1 cellular context compared by ENCODE assay signal in the genomic region with DNA sequence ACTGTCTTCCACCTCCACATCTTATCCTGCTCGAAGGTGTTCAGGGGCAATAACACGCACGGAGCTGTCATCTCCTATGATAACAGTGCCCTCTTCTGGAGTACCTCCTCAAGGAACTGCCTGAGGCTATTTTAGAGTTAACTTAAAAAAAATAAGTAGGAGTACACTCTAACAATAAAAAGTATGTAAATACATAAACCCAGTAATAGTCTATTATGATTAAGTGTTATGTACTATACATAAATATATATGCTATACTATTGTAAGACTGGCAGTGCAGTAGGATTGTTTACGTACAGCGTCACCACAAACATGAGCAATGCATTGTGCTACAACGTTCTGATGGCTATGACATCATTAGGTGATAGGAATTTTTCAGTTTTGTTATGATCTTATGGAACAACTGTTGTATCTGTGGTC.
TF ChIP-seq lines count a peak whose summit lies in the region.

No MANE protein-coding gene starts in this region.

TF ChIP-seq in H1, 55 proteins besides CTCF, POLR2A, EP300 and RAD21 (continued from another document):
- TF ChIP-seq, protein P1, sequence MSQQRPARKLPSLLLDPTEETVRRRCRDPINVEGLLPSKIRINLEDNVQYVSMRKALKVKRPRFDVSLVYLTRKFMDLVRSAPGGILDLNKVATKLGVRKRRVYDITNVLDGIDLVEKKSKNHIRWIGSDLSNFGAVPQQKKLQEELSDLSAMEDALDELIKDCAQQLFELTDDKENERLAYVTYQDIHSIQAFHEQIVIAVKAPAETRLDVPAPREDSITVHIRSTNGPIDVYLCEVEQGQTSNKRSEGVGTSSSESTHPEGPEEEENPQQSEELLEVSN (IDR thresholded peaks at IDR 0.05) = no peak
- TF ChIP-seq RFX5 (IDR thresholded peaks at IDR 0.05; ENCODE audit: borderline replicate concordance, low read depth, low read length) = no peak
- TF ChIP-seq YY1 (IDR thresholded peaks at IDR 0.05; ENCODE audit: low read depth, low read length) = no peak
- TF ChIP-seq CHD2 (IDR thresholded peaks at IDR 0.05; ENCODE audit: low read length) = no peak
- no peak for TF ChIP-seq BCL11A (IDR thresholded peaks at IDR 0.05; ENCODE audit: low read depth in 2 of 2, low read length in 2 of 2)
- TF ChIP-seq SIRT6 (IDR thresholded peaks at IDR 0.05; ENCODE audit: low read length) = no peak
- TF ChIP-seq TCF12 (IDR thresholded peaks at IDR 0.05; ENCODE audit: low read depth, low read length) = no peak
- no peak for TF ChIP-seq KDM1A (IDR thresholded peaks at IDR 0.05; ENCODE audit: borderline replicate concordance, low read length)
- TF ChIP-seq, protein P2, sequence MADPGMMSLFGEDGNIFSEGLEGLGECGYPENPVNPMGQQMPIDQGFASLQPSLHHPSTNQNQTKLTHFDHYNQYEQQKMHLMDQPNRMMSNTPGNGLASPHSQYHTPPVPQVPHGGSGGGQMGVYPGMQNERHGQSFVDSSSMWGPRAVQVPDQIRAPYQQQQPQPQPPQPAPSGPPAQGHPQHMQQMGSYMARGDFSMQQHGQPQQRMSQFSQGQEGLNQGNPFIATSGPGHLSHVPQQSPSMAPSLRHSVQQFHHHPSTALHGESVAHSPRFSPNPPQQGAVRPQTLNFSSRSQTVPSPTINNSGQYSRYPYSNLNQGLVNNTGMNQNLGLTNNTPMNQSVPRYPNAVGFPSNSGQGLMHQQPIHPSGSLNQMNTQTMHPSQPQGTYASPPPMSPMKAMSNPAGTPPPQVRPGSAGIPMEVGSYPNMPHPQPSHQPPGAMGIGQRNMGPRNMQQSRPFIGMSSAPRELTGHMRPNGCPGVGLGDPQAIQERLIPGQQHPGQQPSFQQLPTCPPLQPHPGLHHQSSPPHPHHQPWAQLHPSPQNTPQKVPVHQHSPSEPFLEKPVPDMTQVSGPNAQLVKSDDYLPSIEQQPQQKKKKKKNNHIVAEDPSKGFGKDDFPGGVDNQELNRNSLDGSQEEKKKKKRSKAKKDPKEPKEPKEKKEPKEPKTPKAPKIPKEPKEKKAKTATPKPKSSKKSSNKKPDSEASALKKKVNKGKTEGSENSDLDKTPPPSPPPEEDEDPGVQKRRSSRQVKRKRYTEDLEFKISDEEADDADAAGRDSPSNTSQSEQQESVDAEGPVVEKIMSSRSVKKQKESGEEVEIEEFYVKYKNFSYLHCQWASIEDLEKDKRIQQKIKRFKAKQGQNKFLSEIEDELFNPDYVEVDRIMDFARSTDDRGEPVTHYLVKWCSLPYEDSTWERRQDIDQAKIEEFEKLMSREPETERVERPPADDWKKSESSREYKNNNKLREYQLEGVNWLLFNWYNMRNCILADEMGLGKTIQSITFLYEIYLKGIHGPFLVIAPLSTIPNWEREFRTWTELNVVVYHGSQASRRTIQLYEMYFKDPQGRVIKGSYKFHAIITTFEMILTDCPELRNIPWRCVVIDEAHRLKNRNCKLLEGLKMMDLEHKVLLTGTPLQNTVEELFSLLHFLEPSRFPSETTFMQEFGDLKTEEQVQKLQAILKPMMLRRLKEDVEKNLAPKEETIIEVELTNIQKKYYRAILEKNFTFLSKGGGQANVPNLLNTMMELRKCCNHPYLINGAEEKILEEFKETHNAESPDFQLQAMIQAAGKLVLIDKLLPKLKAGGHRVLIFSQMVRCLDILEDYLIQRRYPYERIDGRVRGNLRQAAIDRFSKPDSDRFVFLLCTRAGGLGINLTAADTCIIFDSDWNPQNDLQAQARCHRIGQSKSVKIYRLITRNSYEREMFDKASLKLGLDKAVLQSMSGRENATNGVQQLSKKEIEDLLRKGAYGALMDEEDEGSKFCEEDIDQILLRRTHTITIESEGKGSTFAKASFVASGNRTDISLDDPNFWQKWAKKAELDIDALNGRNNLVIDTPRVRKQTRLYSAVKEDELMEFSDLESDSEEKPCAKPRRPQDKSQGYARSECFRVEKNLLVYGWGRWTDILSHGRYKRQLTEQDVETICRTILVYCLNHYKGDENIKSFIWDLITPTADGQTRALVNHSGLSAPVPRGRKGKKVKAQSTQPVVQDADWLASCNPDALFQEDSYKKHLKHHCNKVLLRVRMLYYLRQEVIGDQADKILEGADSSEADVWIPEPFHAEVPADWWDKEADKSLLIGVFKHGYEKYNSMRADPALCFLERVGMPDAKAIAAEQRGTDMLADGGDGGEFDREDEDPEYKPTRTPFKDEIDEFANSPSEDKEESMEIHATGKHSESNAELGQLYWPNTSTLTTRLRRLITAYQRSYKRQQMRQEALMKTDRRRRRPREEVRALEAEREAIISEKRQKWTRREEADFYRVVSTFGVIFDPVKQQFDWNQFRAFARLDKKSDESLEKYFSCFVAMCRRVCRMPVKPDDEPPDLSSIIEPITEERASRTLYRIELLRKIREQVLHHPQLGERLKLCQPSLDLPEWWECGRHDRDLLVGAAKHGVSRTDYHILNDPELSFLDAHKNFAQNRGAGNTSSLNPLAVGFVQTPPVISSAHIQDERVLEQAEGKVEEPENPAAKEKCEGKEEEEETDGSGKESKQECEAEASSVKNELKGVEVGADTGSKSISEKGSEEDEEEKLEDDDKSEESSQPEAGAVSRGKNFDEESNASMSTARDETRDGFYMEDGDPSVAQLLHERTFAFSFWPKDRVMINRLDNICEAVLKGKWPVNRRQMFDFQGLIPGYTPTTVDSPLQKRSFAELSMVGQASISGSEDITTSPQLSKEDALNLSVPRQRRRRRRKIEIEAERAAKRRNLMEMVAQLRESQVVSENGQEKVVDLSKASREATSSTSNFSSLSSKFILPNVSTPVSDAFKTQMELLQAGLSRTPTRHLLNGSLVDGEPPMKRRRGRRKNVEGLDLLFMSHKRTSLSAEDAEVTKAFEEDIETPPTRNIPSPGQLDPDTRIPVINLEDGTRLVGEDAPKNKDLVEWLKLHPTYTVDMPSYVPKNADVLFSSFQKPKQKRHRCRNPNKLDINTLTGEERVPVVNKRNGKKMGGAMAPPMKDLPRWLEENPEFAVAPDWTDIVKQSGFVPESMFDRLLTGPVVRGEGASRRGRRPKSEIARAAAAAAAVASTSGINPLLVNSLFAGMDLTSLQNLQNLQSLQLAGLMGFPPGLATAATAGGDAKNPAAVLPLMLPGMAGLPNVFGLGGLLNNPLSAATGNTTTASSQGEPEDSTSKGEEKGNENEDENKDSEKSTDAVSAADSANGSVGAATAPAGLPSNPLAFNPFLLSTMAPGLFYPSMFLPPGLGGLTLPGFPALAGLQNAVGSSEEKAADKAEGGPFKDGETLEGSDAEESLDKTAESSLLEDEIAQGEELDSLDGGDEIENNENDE (IDR thresholded peaks at IDR 0.05; ENCODE audit: insufficient replicate concordance, low read length) = no peak
- no peak for TF ChIP-seq SP4 (IDR thresholded peaks at IDR 0.05; ENCODE audit: low read length)
- TF ChIP-seq JUND (IDR thresholded peaks at IDR 0.05; ENCODE audit: low read length) = no peak
- TF ChIP-seq TAF1 (IDR thresholded peaks at IDR 0.05; ENCODE audit: low read depth, low read length) = no peak
- TF ChIP-seq BRCA1 (IDR thresholded peaks at IDR 0.05; ENCODE audit: low read depth, low read length) = no peak
